14 cellular contexts compared by ENCODE assay signal in genomic region chr11:1829039-1829820, GRCh38. TPM values are rescaled to one million over a fixed set of nuclear protein-coding genes. Genes with fewer than 3 reads are reported as not detected.
DNase-seq lines count a peak whose midpoint lies in the region; ATAC-seq, FAIRE-seq and TF ChIP-seq lines count a peak whose summit lies in the region.
"Had no signal": no experiment of that assay in that cellular context is flagged by ENCODE, and none has a peak within 500 bp of the region (broad histone marks: within the 10 kb centered on the region; RNA-seq: fewer than 3 reads in every experiment).

No MANE protein-coding gene starts in this region.

- H2AFZ ChIP-seq in HepG2 (ENCODE audit: low read length), result no peak overlapping the region
- H2AFZ ChIP-seq: hepatocyte had no signal

- TF ChIP-seq POLR2A in HepG2 (IDR thresholded peaks at IDR 0.05; ENCODE audit: insufficient read depth in 1 of 2, low read depth in 2 of 2, low read length in 2 of 2), result no peak

- CTCF ChIA-PET in HepG2 (lab: Yijun Ruan, JAX; ENCODE audit: low intra/inter-chr PET ratio, low total read pairs), result no interaction called here

- no peaks in the 10 kb centered on the region for H3K36me3 ChIP-seq in HepG2 (replicated peaks in 1 of 2; ENCODE audit: control insufficient read depth in 1 of 2, insufficient read depth in 2 of 2, low read length in 2 of 2)
- H3K36me3 ChIP-seq: cardiac muscle cell had no signal

- TF ChIP-seq RAD21 in HepG2 (CRISPR knock-in tag; IDR thresholded peaks at IDR 0.05), result no peak

- WGBS in HepG2 (ENCODE audit: low lambda C conversion rate), result 84% methylated on average over 8 of the region's 11 CpGs

- H3K9ac ChIP-seq in HepG2 (ENCODE audit: insufficient read depth, low read depth, low read length), result no peak overlapping the region

- in situ Hi-C loops in astrocyte of the spinal cord (cut with HindIII; ENCODE audit: low sequenced_read_pairs) (no loop called here), HepG2 (cut with HindIII; ENCODE audit: extremely low pct_ligation_motif_present, low pct_unique_long_range_greater_than_20kb) (no loop called here)

- intact Hi-C loops in HepG2 (cut with micrococcal nuclease; ENCODE audit: unreplicated experiment), result no loop called here

- FAIRE-seq in HepG2 (lab: Jason Lieb, UNC), result no peak

- DNase-seq in A172 (ENCODE audit: low spot score) (peak; percentile 95), HK-2 (ENCODE audit: unreplicated experiment) (peak; percentile 70), astrocyte of the spinal cord (ENCODE audit: low read depth, low spot score) (peak; percentile 69), HepG2 (ENCODE audit: low spot score) (no peak), SKM-1 (lab: John Stamatoyannopoulos, UW; ENCODE audit: unreplicated experiment) (no peak), mesenteric fat pad (ENCODE audit: low spot score) (no peak), HuH-7.5 (ENCODE audit: low spot score) (no peak)
- no peak for DNase-seq in activated naive CD4-positive, alpha-beta T cell (lab: John Stamatoyannopoulos, UW)
- DNase-seq: activated CD4-positive, alpha-beta T cell treated with anti-CD3 and anti-CD28 coated beads, Interleukin-2, amount 50 U/mL, for 1 hour; NCI-H146 had no signal

- H3K4me3 ChIP-seq in astrocyte of the spinal cord (ENCODE audit: low read depth, low read length) (no peak overlapping the region), HepG2 (replicated peaks in 1 of 3; ENCODE audit: insufficient read depth in 1 of 3, low read depth in 2 of 3, low read length in 3 of 3) (no peak overlapping the region)
- H3K4me3 ChIP-seq: cardiac muscle cell, hepatocyte had no signal

- H3K4me1 ChIP-seq in HepG2 (ENCODE audit: insufficient read depth, low read length), result peaks cover 98% of the 10 kb centered on the region

- no TSS peak for BruUV-seq in HepG2 (replicated peaks; lab: Mats Ljungman, UMichigan)

- H3K4me2 ChIP-seq in HepG2 (ENCODE audit: low read depth, low read length), result no peak overlapping the region

- TF ChIP-seq EP300 in HepG2 (IDR thresholded peaks at IDR 0.05; ENCODE audit: low read depth in 2 of 2, low read length in 2 of 2) (no peak), HepG2 (CRISPR knock-in tag; IDR thresholded peaks at IDR 0.05; ENCODE audit: borderline replicate concordance) (no peak)

- H3K79me2 ChIP-seq in HepG2 (ENCODE audit: insufficient read depth, low read length), result no peaks in the 10 kb centered on the region

- H3K27ac ChIP-seq in HepG2 (ENCODE audit: extremely low read length, insufficient read depth, low read length), result no peak overlapping the region
- H3K27ac ChIP-seq: C4-2B, cardiac muscle cell had no signal

- peaks cover 0 to 4% of the 10 kb centered on the region in 2 experiments; a peak in 2 of 5 replicates for H3K27me3 ChIP-seq in HepG2 (ENCODE audit: control insufficient read depth in 1 of 2, insufficient read depth in 2 of 2, low read length in 2 of 2)
- H3K27me3 ChIP-seq: cardiac muscle cell, hepatocyte had no signal

- no peaks in the 10 kb centered on the region for H4K20me1 ChIP-seq in HepG2 (ENCODE audit: insufficient read depth, low read length)

- H3K9me3 ChIP-seq in HepG2 (ENCODE audit: low read length), result no peaks in the 10 kb centered on the region

- TF ChIP-seq CTCF in astrocyte of the spinal cord (IDR thresholded peaks at IDR 0.05; ENCODE audit: low read depth, low read length) (no peak), HepG2 (CRISPR knock-in tag; IDR thresholded peaks at IDR 0.05) (no peak)

- POLR2A ChIA-PET in HepG2 (lab: Yijun Ruan, JAX), result interaction anchor here (5.1 kb wide), 1 partner anchor 138 kb away, joined by 25 read pairs; no protein-coding TSS in a partner anchor

- ATAC-seq in HepG2, result no peak

TF ChIP-seq in HepG2, 621 proteins besides CTCF, POLR2A, EP300 and RAD21 (continues in another document):
- TF ChIP-seq ZNF274 (CRISPR knock-in tag; IDR thresholded peaks at IDR 0.05) (0 out of 2 replicates have a peak, but pooled peaks have one; percentile 16), REXO4 (CRISPR knock-in tag; IDR thresholded peaks at IDR 0.05; ENCODE audit: borderline replicate concordance) (no peak), MTA3 (CRISPR knock-in tag; IDR thresholded peaks at IDR 0.05) (no peak)

RNA-seq across cellular contexts. Expression of gene SYT8, which starts 5.6 kb away (rescaled TPM):
- 2.1 TPM in 1 of 2 replicates, not detected in the other for total RNA-seq in A172 (2014; rRNA removed; shearing (Covaris generic))
- total RNA-seq in HepG2 (2016; rRNA removed; fragmentation: Illumina TruSeq; extraction: Trizol) (0.60 TPM in 1 of 2 replicates, not detected in the other), mesenteric fat pad (not detected)
- not detected in 2 replicates for total RNA-seq in HepG2 (2016; cell fraction: cytosol; rRNA removed; fragmentation: Illumina TruSeq; extraction: Trizol; ENCODE audit: low read depth)
- 0.19 TPM in 1 of 2 replicates, not detected in the other for total RNA-seq in HepG2 (2016; cell fraction: insoluble cytoplasmic fraction; rRNA removed; fragmentation: Illumina TruSeq; extraction: Trizol)
- total RNA-seq in HepG2 (2016; cell fraction: membrane; rRNA removed; fragmentation: Illumina TruSeq; extraction: Trizol), result 0.12 and 0.24 TPM in 2 replicates
- total RNA-seq in HepG2 (2016; cell fraction: nucleus; rRNA removed; fragmentation: Illumina TruSeq; extraction: Trizol), result 0.38 and 1.4 TPM in 2 replicates
- 2.1 and 2.3 TPM in 2 replicates for polyA plus RNA-seq in HepG2 (2011; rRNA removed)
- 0.23 and 0.67 TPM in 2 replicates for polyA plus RNA-seq in HepG2 (2011; cell fraction: cytosol; rRNA removed)
- polyA plus RNA-seq in HepG2 (2011; cell fraction: nucleus; rRNA removed), result 64.9 and 87.5 TPM in 2 replicates
- 0.56 and 1.3 TPM in 2 replicates for polyA plus RNA-seq in HepG2 (2012)
- not detected in 2 replicates for polyA plus RNA-seq in HepG2 (2016; cell fraction: cytosol; fragmentation: Illumina TruSeq; extraction: Trizol; ENCODE audit: low read depth)
- polyA plus RNA-seq in HepG2 (2016; cell fraction: insoluble cytoplasmic fraction; fragmentation: Illumina TruSeq; extraction: Trizol; ENCODE audit: low read depth), result not detected in 2 replicates
- not detected in 2 replicates for polyA plus RNA-seq in HepG2 (2016; cell fraction: membrane; fragmentation: Illumina TruSeq; extraction: Trizol; ENCODE audit: low read depth)
- 1.7 and 2.2 TPM in 2 replicates for polyA plus RNA-seq in HepG2 (2016; cell fraction: nucleus; fragmentation: Illumina TruSeq; extraction: Trizol; ENCODE audit: insufficient read depth, low read depth)
- polyA minus RNA-seq in HepG2 (2011; rRNA and poly(A)+ RNA removed; ENCODE audit: low replicate concordance), result 0.28 TPM in 1 of 2 replicates, not detected in the other
- polyA minus RNA-seq in HepG2 (2011; cell fraction: cytosol; rRNA and poly(A)+ RNA removed), result 0.62 TPM in 1 of 2 replicates, not detected in the other
- 2.9 and 3.7 TPM in 2 replicates for polyA minus RNA-seq in HepG2 (2011; cell fraction: nucleus; rRNA and poly(A)+ RNA removed)
- total RNA-seq: cardiac muscle cell, neural crest cell had no signal
- polyA plus RNA-seq: cardiac muscle cell had no signal

RNA-seq across cellular contexts. Expression of gene TNNI2, which starts 9.6 kb away (rescaled TPM):
- total RNA-seq in A172 (2014; rRNA removed; shearing (Covaris generic)), result not detected in 2 replicates
- total RNA-seq in HepG2 (2016; rRNA removed; fragmentation: Illumina TruSeq; extraction: Trizol) (7.2 and 8.5 TPM in 2 replicates), mesenteric fat pad (0.64 TPM)
- total RNA-seq in HepG2 (2016; cell fraction: cytosol; rRNA removed; fragmentation: Illumina TruSeq; extraction: Trizol; ENCODE audit: low read depth), result 4.6 and 5.0 TPM in 2 replicates
- 6.9 and 7.7 TPM in 2 replicates for total RNA-seq in HepG2 (2016; cell fraction: insoluble cytoplasmic fraction; rRNA removed; fragmentation: Illumina TruSeq; extraction: Trizol)
- 5.9 and 6.3 TPM in 2 replicates for total RNA-seq in HepG2 (2016; cell fraction: membrane; rRNA removed; fragmentation: Illumina TruSeq; extraction: Trizol)
- total RNA-seq in HepG2 (2016; cell fraction: nucleus; rRNA removed; fragmentation: Illumina TruSeq; extraction: Trizol), result 2.2 and 3.4 TPM in 2 replicates
- polyA plus RNA-seq in HepG2 (2011; rRNA removed), result 12.0 and 21.2 TPM in 2 replicates
- polyA plus RNA-seq in HepG2 (2011; cell fraction: cytosol; rRNA removed), result 19.5 and 30.5 TPM in 2 replicates
- 47.5 and 50.6 TPM in 2 replicates for polyA plus RNA-seq in HepG2 (2011; cell fraction: nucleus; rRNA removed)
- polyA plus RNA-seq in HepG2 (2012), result 52.9 and 67.0 TPM in 2 replicates
- polyA plus RNA-seq in HepG2 (2016; cell fraction: cytosol; fragmentation: Illumina TruSeq; extraction: Trizol; ENCODE audit: low read depth), result 7.5 and 8.0 TPM in 2 replicates
- polyA plus RNA-seq in HepG2 (2016; cell fraction: insoluble cytoplasmic fraction; fragmentation: Illumina TruSeq; extraction: Trizol; ENCODE audit: low read depth), result 6.6 and 8.3 TPM in 2 replicates
- polyA plus RNA-seq in HepG2 (2016; cell fraction: membrane; fragmentation: Illumina TruSeq; extraction: Trizol; ENCODE audit: low read depth), result 4.0 and 6.2 TPM in 2 replicates
- 5.3 and 9.8 TPM in 2 replicates for polyA plus RNA-seq in HepG2 (2016; cell fraction: nucleus; fragmentation: Illumina TruSeq; extraction: Trizol; ENCODE audit: insufficient read depth, low read depth)
- polyA minus RNA-seq in HepG2 (2011; rRNA and poly(A)+ RNA removed; ENCODE audit: low replicate concordance), result 2.8 TPM in 1 of 2 replicates, not detected in the other
- polyA minus RNA-seq in HepG2 (2011; cell fraction: cytosol; rRNA and poly(A)+ RNA removed), result 3.9 and 4.6 TPM in 2 replicates
- 2.6 and 3.2 TPM in 2 replicates for polyA minus RNA-seq in HepG2 (2011; cell fraction: nucleus; rRNA and poly(A)+ RNA removed)
- total RNA-seq: neural crest cell had no signal

RNA-seq across cellular contexts. Expression of gene LSP1, which starts 23.7 kb away (rescaled TPM):
- total RNA-seq in A172 (2014; rRNA removed; shearing (Covaris generic)), result 2.2 and 71.7 TPM in 2 replicates
- total RNA-seq in HepG2 (2016; rRNA removed; fragmentation: Illumina TruSeq; extraction: Trizol), result 0.29 and 1.00 TPM in 2 replicates
- total RNA-seq in HepG2 (2016; cell fraction: cytosol; rRNA removed; fragmentation: Illumina TruSeq; extraction: Trizol; ENCODE audit: low read depth), result 0.35 and 2.3 TPM in 2 replicates
- 0.65 and 1.00 TPM in 2 replicates for total RNA-seq in HepG2 (2016; cell fraction: insoluble cytoplasmic fraction; rRNA removed; fragmentation: Illumina TruSeq; extraction: Trizol)
- total RNA-seq in HepG2 (2016; cell fraction: membrane; rRNA removed; fragmentation: Illumina TruSeq; extraction: Trizol), result 1.00 and 1.5 TPM in 2 replicates
- total RNA-seq in HepG2 (2016; cell fraction: nucleus; rRNA removed; fragmentation: Illumina TruSeq; extraction: Trizol), result not detected in 2 replicates
- polyA plus RNA-seq in HepG2 (2011; rRNA removed), result 0.59 and 1.5 TPM in 2 replicates
- polyA plus RNA-seq in HepG2 (2011; cell fraction: cytosol; rRNA removed), result 0.87 and 0.93 TPM in 2 replicates
- polyA plus RNA-seq in HepG2 (2011; cell fraction: nucleus; rRNA removed), result 1.4 and 10.9 TPM in 2 replicates
- polyA plus RNA-seq in HepG2 (2012), result 0.93 and 1.1 TPM in 2 replicates
- 0.59 and 1.5 TPM in 2 replicates for polyA plus RNA-seq in HepG2 (2016; cell fraction: cytosol; fragmentation: Illumina TruSeq; extraction: Trizol; ENCODE audit: low read depth)
- polyA plus RNA-seq in HepG2 (2016; cell fraction: insoluble cytoplasmic fraction; fragmentation: Illumina TruSeq; extraction: Trizol; ENCODE audit: low read depth), result 0.38 and 0.45 TPM in 2 replicates
- polyA plus RNA-seq in HepG2 (2016; cell fraction: membrane; fragmentation: Illumina TruSeq; extraction: Trizol; ENCODE audit: low read depth), result 0.73 and 1.2 TPM in 2 replicates
- polyA plus RNA-seq in HepG2 (2016; cell fraction: nucleus; fragmentation: Illumina TruSeq; extraction: Trizol; ENCODE audit: insufficient read depth, low read depth), result 0.79 and 0.90 TPM in 2 replicates
- 0.28 and 0.60 TPM in 2 replicates for polyA minus RNA-seq in HepG2 (2011; rRNA and poly(A)+ RNA removed; ENCODE audit: low replicate concordance)
- 0.59 and 0.70 TPM in 2 replicates for polyA minus RNA-seq in HepG2 (2011; cell fraction: cytosol; rRNA and poly(A)+ RNA removed)
- not detected in 2 replicates for polyA minus RNA-seq in HepG2 (2011; cell fraction: nucleus; rRNA and poly(A)+ RNA removed)
- 46.4 TPM for total RNA-seq in mesenteric fat pad
- total RNA-seq: cardiac muscle cell, neural crest cell had no signal

Comparison
In these comparisons a context has a peak if more than half of its experiments do, and no peak if none do; other contexts are left out.
1. DNase-seq: peak in A172 (single experiment), HK-2 (single experiment) and astrocyte of the spinal cord (single experiment); none in HepG2 (single experiment), SKM-1 (single experiment), mesenteric fat pad (single experiment), activated naive CD4-positive, alpha-beta T cell (0 of 4) and HuH-7.5 (single experiment).